ENCODE assay signal across 8 cellular contexts in genomic region chr16:67917852-67918236, GRCh38. TPM values are rescaled to one million over a fixed set of nuclear protein-coding genes. Genes with fewer than 3 reads are reported as not detected.
DNase-seq lines count a peak whose midpoint lies in the region; ATAC-seq and TF ChIP-seq lines count a peak whose summit lies in the region.

No MANE protein-coding gene starts in this region.

- ATAC-seq in Panc1, result peak; percentile 52; the same call in 1 of the 2 replicates
- ATAC-seq in effector memory CD8-positive, alpha-beta T cell (replicated peaks), result no peak
- ATAC-seq in GM21423 (IDR thresholded peaks at IDR 0.05; ENCODE audit: unreplicated experiment), result no peak
- no peak for ATAC-seq in GM18517 (IDR thresholded peaks at IDR 0.05; ENCODE audit: unreplicated experiment)

- no peak overlapping the region for H2AK5ac ChIP-seq in trophoblast cell (ENCODE audit: low read length)

- POLR2A ChIA-PET in Panc1 (lab: Charles Lee), result no interaction called here

- H2BK5ac ChIP-seq in trophoblast cell (ENCODE audit: low read depth, low read length, poor library complexity), result no peak overlapping the region

- TF ChIP-seq CTCF in Panc1 (IDR thresholded peaks at IDR 0.05), result no peak

- peak overlapping the region; percentile 30 to 88 for H3K27ac Mint-ChIP-seq in effector memory CD8-positive, alpha-beta T cell

- intact Hi-C loops in Panc1 (cut with micrococcal nuclease; ENCODE audit: unreplicated experiment), result no loop called here

- H3K36me3 ChIP-seq in Panc1 (ENCODE audit: control insufficient read depth, insufficient read depth, low read length) (no peaks in the 10 kb centered on the region), trophoblast cell (ENCODE audit: control insufficient read depth in 1 of 2, insufficient read depth in 2 of 2, low read length in 2 of 2) (peaks cover 4 to 13% of the 10 kb centered on the region in 2 experiments), HAP-1 (replicated peaks) (peaks cover 2% of the 10 kb centered on the region; the same call in 1 of the 2 replicates)

- H3K14ac ChIP-seq in trophoblast cell (ENCODE audit: low read length), result no peak overlapping the region

- no peak overlapping the region for H3K9ac ChIP-seq in trophoblast cell (ENCODE audit: low read length)

- H4K12ac ChIP-seq in trophoblast cell (ENCODE audit: low read depth, low read length), result no peak overlapping the region

- H3K4me3 ChIP-seq in Panc1 (ENCODE audit: low read depth in 2 of 2, low read length in 2 of 2), result no peak overlapping the region
- no peak overlapping the region for H3K4me3 ChIP-seq in trophoblast cell (ENCODE audit: low read depth, low read length)
- no peak overlapping the region for H3K4me3 ChIP-seq in HAP-1

- peak; percentile 90 for DNase-seq in EL
- peak; percentile 47 for DNase-seq in Panc1 (ENCODE audit: low read depth, low spot score)
- no peak for DNase-seq in effector memory CD8-positive, alpha-beta T cell
- peak; percentile 48 to 60 for DNase-seq in trophoblast cell
- DNase-seq in C1 segment of cervical spinal cord (lab: John Stamatoyannopoulos, UW), result no peak
- DNase-seq in HAP-1 (ENCODE audit: low spot score in 2 of 2), result no peak

- no peak overlapping the region for H3K4me2 ChIP-seq in trophoblast cell (ENCODE audit: low read length)

- peak overlapping the region in 1 of 2 donors; percentile 21 for H3K4me3 Mint-ChIP-seq in effector memory CD8-positive, alpha-beta T cell

- BruUV-seq in Panc1 (replicated peaks; lab: Mats Ljungman, UMichigan), result no TSS peak

- no peaks in the 10 kb centered on the region for H3K79me1 ChIP-seq in trophoblast cell (ENCODE audit: low read length)

- H3K27me3 ChIP-seq in Panc1 (ENCODE audit: control insufficient read depth, insufficient read depth, low read length) (no peaks in the 10 kb centered on the region), trophoblast cell (ENCODE audit: insufficient read depth, low read length) (no peaks in the 10 kb centered on the region), HAP-1 (ENCODE audit: low read depth) (no peaks in the 10 kb centered on the region)

- H3K27ac ChIP-seq in Panc1 (ENCODE audit: low read length), result no peak overlapping the region
- H3K27ac ChIP-seq in trophoblast cell (ENCODE audit: low read depth, low read length), result peak overlapping the region; percentile 15

- no peak overlapping the region for H2BK12ac ChIP-seq in trophoblast cell (ENCODE audit: low read length)

- H3K4me1 ChIP-seq in Panc1 (ENCODE audit: control insufficient read depth, insufficient read depth, low read length) (no peaks in the 10 kb centered on the region; the same call in 1 of the 2 replicates), trophoblast cell (ENCODE audit: control insufficient read depth in 1 of 2, insufficient read depth in 2 of 2, low read length in 2 of 2) (peaks cover 9 to 23% of the 10 kb centered on the region in 2 experiments), HAP-1 (no peaks in the 10 kb centered on the region)

- H3K9me3 Mint-ChIP-seq in effector memory CD8-positive, alpha-beta T cell, result no peaks in the 10 kb centered on the region

- H3K79me2 ChIP-seq in trophoblast cell (ENCODE audit: control insufficient read depth, insufficient read depth, low read length, poor library complexity), result no peaks in the 10 kb centered on the region

- peaks cover 28 to 32% of the 10 kb centered on the region in 2 donors for H3K4me1 Mint-ChIP-seq in effector memory CD8-positive, alpha-beta T cell (ENCODE audit: low read depth in 2 of 2)

- no peak overlapping the region for H2AFZ ChIP-seq in trophoblast cell (ENCODE audit: insufficient read depth, low read length, poor library complexity)

- H3K4ac ChIP-seq in trophoblast cell (ENCODE audit: low read depth, low read length), result no peak overlapping the region

- CTCF ChIA-PET in Panc1 (lab: Charles Lee), result no interaction called here

- H3K23ac ChIP-seq in trophoblast cell (ENCODE audit: low read length), result no peak overlapping the region

- H4K8ac ChIP-seq in trophoblast cell (ENCODE audit: low read depth, low read length), result no peak overlapping the region

- no peaks in the 10 kb centered on the region for H3K36me3 Mint-ChIP-seq in effector memory CD8-positive, alpha-beta T cell (ENCODE audit: insufficient read depth)

- no CpG with 5 or more reads among the region's 4 CpGs for WGBS in trophoblast cell (ENCODE audit: extremely low coverage, insufficient coverage, insufficient read length)

- no peak overlapping the region for H3K18ac ChIP-seq in trophoblast cell (ENCODE audit: low read length)

- H2BK120ac ChIP-seq in trophoblast cell (ENCODE audit: insufficient read depth, low read length, poor library complexity), result no peak overlapping the region

- no peaks in the 10 kb centered on the region for H3K27me3 Mint-ChIP-seq in effector memory CD8-positive, alpha-beta T cell

- no peak overlapping the region for H4K91ac ChIP-seq in trophoblast cell (ENCODE audit: low read depth, low read length)

- no peaks in the 10 kb centered on the region for H3K9me3 ChIP-seq in Panc1 (ENCODE audit: control insufficient read depth, insufficient read depth, low read depth, low read length)
- peaks cover 2% of the 10 kb centered on the region for H3K9me3 ChIP-seq in trophoblast cell (ENCODE audit: insufficient read depth, low read depth, low read length)
- H3K9me3 ChIP-seq in HAP-1, result no peaks in the 10 kb centered on the region

- in situ Hi-C loops in Panc1 (cut with HindIII; ENCODE audit: low pct_unique_long_range_greater_than_20kb, low sequenced_read_pairs) (no loop called here), HAP-1 (cut with MboI; ENCODE audit: low sequenced_read_pairs) (no loop called here)

RNA-seq across cellular contexts. Expression of gene CTRL, which starts 13.8 kb away (rescaled TPM):
- total RNA-seq in Panc1 (2021; ENCODE audit: unreplicated experiment), result 2.0 TPM
- polyA plus RNA-seq in Panc1 (2012; ENCODE audit: insufficient read length), result 1.9 TPM
- polyA plus RNA-seq in trophoblast cell (2013), result 0.34 and 0.42 TPM in 2 replicates

RNA-seq across cellular contexts. Expression of gene PSMB10, which starts 18.8 kb away (rescaled TPM):
- total RNA-seq in Panc1 (2021; ENCODE audit: unreplicated experiment), result 47.7 TPM
- 80.8 TPM for polyA plus RNA-seq in Panc1 (2012; ENCODE audit: insufficient read length)
- polyA plus RNA-seq in trophoblast cell (2013), result 12.5 and 14.2 TPM in 2 replicates

RNA-seq across cellular contexts. Expression of gene PSKH1, which starts 24.8 kb away (rescaled TPM):
- 17.8 TPM for total RNA-seq in Panc1 (2021; ENCODE audit: unreplicated experiment)
- 22.7 TPM for polyA plus RNA-seq in Panc1 (2012; ENCODE audit: insufficient read length)
- 17.9 and 25.2 TPM in 2 replicates for polyA plus RNA-seq in trophoblast cell (2013)

RNA-seq across cellular contexts. Expression of gene LCAT, which starts 26.1 kb away (rescaled TPM):
- 14.0 TPM for total RNA-seq in Panc1 (2021; ENCODE audit: unreplicated experiment)
- 7.5 TPM for polyA plus RNA-seq in Panc1 (2012; ENCODE audit: insufficient read length)
- polyA plus RNA-seq in trophoblast cell (2013), result 21.7 and 21.9 TPM in 2 replicates

RNA-seq across cellular contexts. Expression of gene NRN1L, which starts 33.2 kb away (rescaled TPM):
- 1.1 TPM for total RNA-seq in Panc1 (2021; ENCODE audit: unreplicated experiment)
- 1.6 TPM for polyA plus RNA-seq in Panc1 (2012; ENCODE audit: insufficient read length)
- 3.8 and 4.2 TPM in 2 replicates for polyA plus RNA-seq in trophoblast cell (2013)

Comparison
In these comparisons a context has a peak if more than half of its experiments do, and no peak if none do; other contexts are left out.
1. DNase-seq: peak in EL (single experiment), Panc1 (single experiment) and trophoblast cell (2 of 2); none in effector memory CD8-positive, alpha-beta T cell (0 of 3), C1 segment of cervical spinal cord (0 of 14) and HAP-1 (0 of 2).